ENCODE assay signal across 1 cellular context in the genomic region with DNA sequence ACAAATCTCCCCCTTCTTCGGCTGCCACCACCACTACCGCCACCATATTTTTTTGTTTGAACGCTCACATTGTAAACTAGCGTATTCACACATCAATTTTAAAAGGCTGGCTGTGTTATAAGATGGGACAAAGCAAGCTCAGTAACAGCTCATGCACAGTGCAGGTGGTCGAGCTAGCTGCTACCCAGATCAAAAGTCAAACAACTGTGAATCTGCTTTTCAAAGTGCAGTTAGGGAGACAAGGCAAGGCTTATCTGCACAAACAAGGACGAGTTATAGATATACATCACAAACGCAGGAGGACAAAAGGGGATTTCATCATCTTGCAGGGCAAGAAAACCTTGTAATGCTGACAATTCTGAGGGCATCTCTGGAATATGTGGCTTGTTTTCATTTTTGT.
TF ChIP-seq lines count a peak whose summit lies in the region.

No MANE protein-coding gene starts in this region.

TF ChIP-seq in HepG2, 621 proteins besides CTCF, POLR2A, EP300 and RAD21 (continued from another document and continues in another):
- TF ChIP-seq FOXK1 (CRISPR knock-in tag; IDR thresholded peaks at IDR 0.05; ENCODE audit: borderline replicate concordance, low read depth) (no peak), ZNF101 (CRISPR knock-in tag; IDR thresholded peaks at IDR 0.05; ENCODE audit: borderline replicate concordance, low read depth) (no peak), ZNF20 (CRISPR knock-in tag; IDR thresholded peaks at IDR 0.05) (no peak), ZNF761 (CRISPR knock-in tag; conservative IDR thresholded peaks at IDR 0.05) (no peak), ATF1 (CRISPR knock-in tag; IDR thresholded peaks at IDR 0.05) (peak; percentile 39; the same call in 1 of the 2 replicates), TBX2 (CRISPR knock-in tag; IDR thresholded peaks at IDR 0.05; ENCODE audit: borderline replicate concordance) (peak; percentile 95), ZNF572 (CRISPR knock-in tag; IDR thresholded peaks at IDR 0.05) (no peak), ZNF549 (CRISPR knock-in tag; IDR thresholded peaks at IDR 0.05) (no peak), ZBTB8A (CRISPR knock-in tag; IDR thresholded peaks at IDR 0.05; ENCODE audit: borderline replicate concordance, low read depth) (no peak), NFYB (CRISPR knock-in tag; IDR thresholded peaks at IDR 0.05) (no peak), GATAD2A (CRISPR knock-in tag; IDR thresholded peaks at IDR 0.05) (peak; percentile 95), KAT8 (CRISPR knock-in tag; IDR thresholded peaks at IDR 0.05) (peak; percentile 67; the same call in 1 of the 2 replicates), ZNF264 (CRISPR knock-in tag; IDR thresholded peaks at IDR 0.05) (peak; percentile 41; the same call in 1 of the 2 replicates), NCOA2 (CRISPR knock-in tag; IDR thresholded peaks at IDR 0.05) (peak; percentile 92), SP4 (CRISPR knock-in tag; IDR thresholded peaks at IDR 0.05) (no peak), ZBTB42 (CRISPR knock-in tag; IDR thresholded peaks at IDR 0.05) (no peak), FIP1L1 (IDR thresholded peaks at IDR 0.05; ENCODE audit: borderline replicate concordance, insufficient read depth, low read depth, low read length) (no peak), SP1 (IDR thresholded peaks at IDR 0.05) (no peak), SP1 (CRISPR knock-in tag; IDR thresholded peaks at IDR 0.05) (no peak), FLYWCH1 (CRISPR knock-in tag; IDR thresholded peaks at IDR 0.05) (no peak), MAFF (IDR thresholded peaks at IDR 0.05; ENCODE audit: low read depth, low read length) (no peak), ZNF160 (CRISPR knock-in tag; IDR thresholded peaks at IDR 0.05) (no peak), ZMYM3 (CRISPR knock-in tag; IDR thresholded peaks at IDR 0.05) (peak; percentile 54; the same call in 1 of the 2 replicates), PHF20 (CRISPR knock-in tag; IDR thresholded peaks at IDR 0.05) (no peak), ZNF775 (CRISPR knock-in tag; IDR thresholded peaks at IDR 0.05; ENCODE audit: borderline replicate concordance) (no peak), ZNF557 (CRISPR knock-in tag; IDR thresholded peaks at IDR 0.05) (no peak), CBX1 (IDR thresholded peaks at IDR 0.05; ENCODE audit: low read depth) (no peak), ZNF501 (CRISPR knock-in tag; IDR thresholded peaks at IDR 0.05) (no peak), ZNF296 (CRISPR knock-in tag; conservative IDR thresholded peaks at IDR 0.05) (no peak), CBX5 (CRISPR knock-in tag; IDR thresholded peaks at IDR 0.05; ENCODE audit: borderline replicate concordance) (no peak), PTBP1 (IDR thresholded peaks at IDR 0.05; ENCODE audit: low read depth, low read length, poor library complexity, severe bottlenecking) (no peak), ZNF589 (CRISPR knock-in tag; conservative IDR thresholded peaks at IDR 0.05) (0 out of 2 replicates have a peak, but pooled peaks have one; percentile 43), MATR3 (CRISPR knock-in tag; IDR thresholded peaks at IDR 0.05) (no peak), KLF15 (CRISPR knock-in tag; IDR thresholded peaks at IDR 0.05; ENCODE audit: borderline replicate concordance) (no peak), ZNF12 (CRISPR knock-in tag; IDR thresholded peaks at IDR 0.05) (no peak; the same call in 1 of the 2 replicates), ZNF143 (CRISPR knock-in tag; IDR thresholded peaks at IDR 0.05) (no peak), KDM2A (CRISPR knock-in tag; IDR thresholded peaks at IDR 0.05; ENCODE audit: borderline replicate concordance, low read depth) (0 out of 2 replicates have a peak, but pooled peaks have one; percentile 27), BRCA1 (CRISPR knock-in tag; IDR thresholded peaks at IDR 0.05) (0 out of 2 replicates have a peak, but pooled peaks have one; percentile 56), ZNF343 (CRISPR knock-in tag; IDR thresholded peaks at IDR 0.05) (no peak), JUND (CRISPR knock-in tag; IDR thresholded peaks at IDR 0.05) (no peak), ZNF703 (CRISPR knock-in tag; IDR thresholded peaks at IDR 0.05; ENCODE audit: borderline replicate concordance) (no peak), ZFX (CRISPR knock-in tag; IDR thresholded peaks at IDR 0.05; ENCODE audit: low read depth) (no peak), ATF7-NPFF (CRISPR knock-in tag; IDR thresholded peaks at IDR 0.05; ENCODE audit: low read depth) (no peak), NBN (conservative IDR thresholded peaks at IDR 0.05) (no peak)
- TF ChIP-seq, protein P1, sequence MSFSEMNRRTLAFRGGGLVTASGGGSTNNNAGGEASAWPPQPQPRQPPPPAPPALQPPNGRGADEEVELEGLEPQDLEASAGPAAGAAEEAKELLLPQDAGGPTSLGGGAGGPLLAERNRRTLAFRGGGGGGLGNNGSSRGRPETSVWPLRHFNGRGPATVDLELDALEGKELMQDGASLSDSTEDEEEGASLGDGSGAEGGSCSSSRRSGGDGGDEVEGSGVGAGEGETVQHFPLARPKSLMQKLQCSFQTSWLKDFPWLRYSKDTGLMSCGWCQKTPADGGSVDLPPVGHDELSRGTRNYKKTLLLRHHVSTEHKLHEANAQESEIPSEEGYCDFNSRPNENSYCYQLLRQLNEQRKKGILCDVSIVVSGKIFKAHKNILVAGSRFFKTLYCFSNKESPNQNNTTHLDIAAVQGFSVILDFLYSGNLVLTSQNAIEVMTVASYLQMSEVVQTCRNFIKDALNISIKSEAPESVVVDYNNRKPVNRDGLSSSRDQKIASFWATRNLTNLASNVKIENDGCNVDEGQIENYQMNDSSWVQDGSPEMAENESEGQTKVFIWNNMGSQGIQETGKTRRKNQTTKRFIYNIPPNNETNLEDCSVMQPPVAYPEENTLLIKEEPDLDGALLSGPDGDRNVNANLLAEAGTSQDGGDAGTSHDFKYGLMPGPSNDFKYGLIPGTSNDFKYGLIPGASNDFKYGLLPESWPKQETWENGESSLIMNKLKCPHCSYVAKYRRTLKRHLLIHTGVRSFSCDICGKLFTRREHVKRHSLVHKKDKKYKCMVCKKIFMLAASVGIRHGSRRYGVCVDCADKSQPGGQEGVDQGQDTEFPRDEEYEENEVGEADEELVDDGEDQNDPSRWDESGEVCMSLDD (CRISPR knock-in tag; IDR thresholded peaks at IDR 0.05; ENCODE audit: borderline replicate concordance) = no peak
- TF ChIP-seq, protein P2, sequence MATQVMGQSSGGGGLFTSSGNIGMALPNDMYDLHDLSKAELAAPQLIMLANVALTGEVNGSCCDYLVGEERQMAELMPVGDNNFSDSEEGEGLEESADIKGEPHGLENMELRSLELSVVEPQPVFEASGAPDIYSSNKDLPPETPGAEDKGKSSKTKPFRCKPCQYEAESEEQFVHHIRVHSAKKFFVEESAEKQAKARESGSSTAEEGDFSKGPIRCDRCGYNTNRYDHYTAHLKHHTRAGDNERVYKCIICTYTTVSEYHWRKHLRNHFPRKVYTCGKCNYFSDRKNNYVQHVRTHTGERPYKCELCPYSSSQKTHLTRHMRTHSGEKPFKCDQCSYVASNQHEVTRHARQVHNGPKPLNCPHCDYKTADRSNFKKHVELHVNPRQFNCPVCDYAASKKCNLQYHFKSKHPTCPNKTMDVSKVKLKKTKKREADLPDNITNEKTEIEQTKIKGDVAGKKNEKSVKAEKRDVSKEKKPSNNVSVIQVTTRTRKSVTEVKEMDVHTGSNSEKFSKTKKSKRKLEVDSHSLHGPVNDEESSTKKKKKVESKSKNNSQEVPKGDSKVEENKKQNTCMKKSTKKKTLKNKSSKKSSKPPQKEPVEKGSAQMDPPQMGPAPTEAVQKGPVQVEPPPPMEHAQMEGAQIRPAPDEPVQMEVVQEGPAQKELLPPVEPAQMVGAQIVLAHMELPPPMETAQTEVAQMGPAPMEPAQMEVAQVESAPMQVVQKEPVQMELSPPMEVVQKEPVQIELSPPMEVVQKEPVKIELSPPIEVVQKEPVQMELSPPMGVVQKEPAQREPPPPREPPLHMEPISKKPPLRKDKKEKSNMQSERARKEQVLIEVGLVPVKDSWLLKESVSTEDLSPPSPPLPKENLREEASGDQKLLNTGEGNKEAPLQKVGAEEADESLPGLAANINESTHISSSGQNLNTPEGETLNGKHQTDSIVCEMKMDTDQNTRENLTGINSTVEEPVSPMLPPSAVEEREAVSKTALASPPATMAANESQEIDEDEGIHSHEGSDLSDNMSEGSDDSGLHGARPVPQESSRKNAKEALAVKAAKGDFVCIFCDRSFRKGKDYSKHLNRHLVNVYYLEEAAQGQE (IDR thresholded peaks at IDR 0.05; ENCODE audit: borderline replicate concordance in 1 of 2, low read depth in 1 of 2, low read length in 2 of 2) = no peak
- TF ChIP-seq, protein P3, sequence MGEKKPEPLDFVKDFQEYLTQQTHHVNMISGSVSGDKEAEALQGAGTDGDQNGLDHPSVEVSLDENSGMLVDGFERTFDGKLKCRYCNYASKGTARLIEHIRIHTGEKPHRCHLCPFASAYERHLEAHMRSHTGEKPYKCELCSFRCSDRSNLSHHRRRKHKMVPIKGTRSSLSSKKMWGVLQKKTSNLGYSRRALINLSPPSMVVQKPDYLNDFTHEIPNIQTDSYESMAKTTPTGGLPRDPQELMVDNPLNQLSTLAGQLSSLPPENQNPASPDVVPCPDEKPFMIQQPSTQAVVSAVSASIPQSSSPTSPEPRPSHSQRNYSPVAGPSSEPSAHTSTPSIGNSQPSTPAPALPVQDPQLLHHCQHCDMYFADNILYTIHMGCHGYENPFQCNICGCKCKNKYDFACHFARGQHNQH (CRISPR knock-in tag; IDR thresholded peaks at IDR 0.05) = peak; percentile 65; the same call in 1 of the 2 replicates
- TF ChIP-seq, protein P4, sequence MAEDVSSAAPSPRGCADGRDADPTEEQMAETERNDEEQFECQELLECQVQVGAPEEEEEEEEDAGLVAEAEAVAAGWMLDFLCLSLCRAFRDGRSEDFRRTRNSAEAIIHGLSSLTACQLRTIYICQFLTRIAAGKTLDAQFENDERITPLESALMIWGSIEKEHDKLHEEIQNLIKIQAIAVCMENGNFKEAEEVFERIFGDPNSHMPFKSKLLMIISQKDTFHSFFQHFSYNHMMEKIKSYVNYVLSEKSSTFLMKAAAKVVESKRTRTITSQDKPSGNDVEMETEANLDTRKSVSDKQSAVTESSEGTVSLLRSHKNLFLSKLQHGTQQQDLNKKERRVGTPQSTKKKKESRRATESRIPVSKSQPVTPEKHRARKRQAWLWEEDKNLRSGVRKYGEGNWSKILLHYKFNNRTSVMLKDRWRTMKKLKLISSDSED (CRISPR knock-in tag; IDR thresholded peaks at IDR 0.05) = no peak
- TF ChIP-seq, protein P5, sequence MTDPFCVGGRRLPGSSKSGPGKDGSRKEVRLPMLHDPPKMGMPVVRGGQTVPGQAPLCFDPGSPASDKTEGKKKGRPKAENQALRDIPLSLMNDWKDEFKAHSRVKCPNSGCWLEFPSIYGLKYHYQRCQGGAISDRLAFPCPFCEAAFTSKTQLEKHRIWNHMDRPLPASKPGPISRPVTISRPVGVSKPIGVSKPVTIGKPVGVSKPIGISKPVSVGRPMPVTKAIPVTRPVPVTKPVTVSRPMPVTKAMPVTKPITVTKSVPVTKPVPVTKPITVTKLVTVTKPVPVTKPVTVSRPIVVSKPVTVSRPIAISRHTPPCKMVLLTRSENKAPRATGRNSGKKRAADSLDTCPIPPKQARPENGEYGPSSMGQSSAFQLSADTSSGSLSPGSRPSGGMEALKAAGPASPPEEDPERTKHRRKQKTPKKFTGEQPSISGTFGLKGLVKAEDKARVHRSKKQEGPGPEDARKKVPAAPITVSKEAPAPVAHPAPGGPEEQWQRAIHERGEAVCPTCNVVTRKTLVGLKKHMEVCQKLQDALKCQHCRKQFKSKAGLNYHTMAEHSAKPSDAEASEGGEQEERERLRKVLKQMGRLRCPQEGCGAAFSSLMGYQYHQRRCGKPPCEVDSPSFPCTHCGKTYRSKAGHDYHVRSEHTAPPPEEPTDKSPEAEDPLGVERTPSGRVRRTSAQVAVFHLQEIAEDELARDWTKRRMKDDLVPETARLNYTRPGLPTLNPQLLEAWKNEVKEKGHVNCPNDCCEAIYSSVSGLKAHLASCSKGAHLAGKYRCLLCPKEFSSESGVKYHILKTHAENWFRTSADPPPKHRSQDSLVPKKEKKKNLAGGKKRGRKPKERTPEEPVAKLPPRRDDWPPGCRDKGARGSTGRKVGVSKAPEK (CRISPR knock-in tag; IDR thresholded peaks at IDR 0.05; ENCODE audit: borderline replicate concordance) = no peak
- TF ChIP-seq, protein P6, sequence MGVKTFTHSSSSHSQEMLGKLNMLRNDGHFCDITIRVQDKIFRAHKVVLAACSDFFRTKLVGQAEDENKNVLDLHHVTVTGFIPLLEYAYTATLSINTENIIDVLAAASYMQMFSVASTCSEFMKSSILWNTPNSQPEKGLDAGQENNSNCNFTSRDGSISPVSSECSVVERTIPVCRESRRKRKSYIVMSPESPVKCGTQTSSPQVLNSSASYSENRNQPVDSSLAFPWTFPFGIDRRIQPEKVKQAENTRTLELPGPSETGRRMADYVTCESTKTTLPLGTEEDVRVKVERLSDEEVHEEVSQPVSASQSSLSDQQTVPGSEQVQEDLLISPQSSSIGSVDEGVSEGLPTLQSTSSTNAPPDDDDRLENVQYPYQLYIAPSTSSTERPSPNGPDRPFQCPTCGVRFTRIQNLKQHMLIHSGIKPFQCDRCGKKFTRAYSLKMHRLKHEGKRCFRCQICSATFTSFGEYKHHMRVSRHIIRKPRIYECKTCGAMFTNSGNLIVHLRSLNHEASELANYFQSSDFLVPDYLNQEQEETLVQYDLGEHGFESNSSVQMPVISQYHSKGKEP (CRISPR knock-in tag; IDR thresholded peaks at IDR 0.05) = no peak
- TF ChIP-seq, protein P7, sequence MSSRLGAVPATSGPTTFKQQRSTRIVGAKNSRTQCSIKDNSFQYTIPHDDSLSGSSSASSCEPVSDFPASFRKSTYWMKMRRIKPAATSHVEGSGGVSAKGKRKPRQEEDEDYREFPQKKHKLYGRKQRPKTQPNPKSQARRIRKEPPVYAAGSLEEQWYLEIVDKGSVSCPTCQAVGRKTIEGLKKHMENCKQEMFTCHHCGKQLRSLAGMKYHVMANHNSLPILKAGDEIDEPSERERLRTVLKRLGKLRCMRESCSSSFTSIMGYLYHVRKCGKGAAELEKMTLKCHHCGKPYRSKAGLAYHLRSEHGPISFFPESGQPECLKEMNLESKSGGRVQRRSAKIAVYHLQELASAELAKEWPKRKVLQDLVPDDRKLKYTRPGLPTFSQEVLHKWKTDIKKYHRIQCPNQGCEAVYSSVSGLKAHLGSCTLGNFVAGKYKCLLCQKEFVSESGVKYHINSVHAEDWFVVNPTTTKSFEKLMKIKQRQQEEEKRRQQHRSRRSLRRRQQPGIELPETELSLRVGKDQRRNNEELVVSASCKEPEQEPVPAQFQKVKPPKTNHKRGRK (CRISPR knock-in tag; IDR thresholded peaks at IDR 0.05) = no peak
- TF ChIP-seq, protein P8, sequence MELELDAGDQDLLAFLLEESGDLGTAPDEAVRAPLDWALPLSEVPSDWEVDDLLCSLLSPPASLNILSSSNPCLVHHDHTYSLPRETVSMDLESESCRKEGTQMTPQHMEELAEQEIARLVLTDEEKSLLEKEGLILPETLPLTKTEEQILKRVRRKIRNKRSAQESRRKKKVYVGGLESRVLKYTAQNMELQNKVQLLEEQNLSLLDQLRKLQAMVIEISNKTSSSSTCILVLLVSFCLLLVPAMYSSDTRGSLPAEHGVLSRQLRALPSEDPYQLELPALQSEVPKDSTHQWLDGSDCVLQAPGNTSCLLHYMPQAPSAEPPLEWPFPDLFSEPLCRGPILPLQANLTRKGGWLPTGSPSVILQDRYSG (CRISPR knock-in tag; IDR thresholded peaks at IDR 0.05) = no peak
